8 cellular contexts compared by ENCODE assay signal in genomic region chr4:128287159-128287870, GRCh38. TPM values are rescaled to one million over a fixed set of nuclear protein-coding genes. Genes with fewer than 3 reads are reported as not detected.
DNase-seq lines count a peak whose midpoint lies in the region; ATAC-seq, FAIRE-seq and TF ChIP-seq lines count a peak whose summit lies in the region.

Gene PGRMC2, minus strand, starts transcription at chr4:128287813. Its CDS starts 23 bp downstream, at chr4:128287790.

- TF ChIP-seq EP300 in K562 (IDR thresholded peaks at IDR 0.05; ENCODE audit: low read length), result no peak

- H3K4me3 ChIP-seq in HEK293 (ENCODE audit: low read depth, low read length) (peak within 1 kb of the TSS; percentile 87), K562 (peak within 1 kb of the TSS; percentile 59), skin epidermis (peak within 1 kb of the TSS; percentile 66 to 95 (median 82))

- DNase-seq in NCI-H146 (lab: John Stamatoyannopoulos, UW) (peak; percentile 65), NCI-H146 treated with DMSO at 0.1 percent for 48 hours (lab: John Stamatoyannopoulos, UW; ENCODE audit: unreplicated experiment) (no peak), NCI-H82 treated with DMSO at 0.1 percent for 48 hours (lab: John Stamatoyannopoulos, UW; ENCODE audit: unreplicated experiment) (peak; percentile 2), K562 (ENCODE audit: extremely low read depth in 1 of 4, low spot score in 3 of 4) (peak; percentile 29 to 50 (median 34)), iPS-NIHi7 (ENCODE audit: extremely low spot score) (peak; percentile 45), NCI-H1930 (lab: John Stamatoyannopoulos, UW) (no peak)

- no peaks in the 10 kb centered on the region for H3K27me3 ChIP-seq in K562 (ENCODE audit: control insufficient read depth in 2 of 2, insufficient read depth in 2 of 2, low read length in 2 of 2)

- CTCF ChIA-PET in HEK293 (lab: Yijun Ruan, JAX) (interaction anchor here (0.6 kb wide), 2 partner anchors 35 to 264 kb away, joined by 3 to 4 read pairs; no protein-coding TSS in a partner anchor), K562 (lab: Yijun Ruan, JAX; ENCODE audit: low intra/inter-chr PET ratio) (no interaction called here)

- ATAC-seq in K562, result peak; percentile 12

- H3K4me2 ChIP-seq in K562 (ENCODE audit: insufficient read depth, low read length), result peak within 1 kb of the TSS; percentile 96

- intact Hi-C loops in K562 (cut with micrococcal nuclease), result loop anchor here (5.0 to 10.0 kb wide), 5 partner anchors 223 to 810 kb away; partner anchors contain the start of genes C4orf33 and LARP1B

- H3K9ac ChIP-seq in K562 (ENCODE audit: insufficient read depth in 1 of 2, low read depth in 2 of 2, low read length in 2 of 2), result peak within 1 kb of the TSS; percentile 91 to 97

- peaks cover 74% of the 10 kb centered on the region for H3K79me2 ChIP-seq in K562 (ENCODE audit: control insufficient read depth, insufficient read depth, low read length)

- H4K20me1 ChIP-seq in K562 (replicated peaks; ENCODE audit: control insufficient read depth, insufficient read depth, low read length), result 0 out of 2 replicates have a peak, but pooled peaks cover 5% of the 10 kb centered on the region

- no peaks in the 10 kb centered on the region for H3K9me1 ChIP-seq in K562 (ENCODE audit: control insufficient read depth, insufficient read depth, low read length)

- WGBS in K562 (ENCODE audit: insufficient coverage, low coverage, missing lambda C conversion rate), result under 1% methylated on average over 37 of the region's 65 CpGs

- H3K27ac ChIP-seq in HEK293 (ENCODE audit: extremely low read depth, low read depth, low read length), result peak within 1 kb of the TSS; percentile 84
- H3K27ac ChIP-seq in K562 (ENCODE audit: extremely low read depth, low read depth, low read length), result peak within 1 kb of the TSS; percentile 89
- H3K27ac ChIP-seq in skin epidermis, result peak within 1 kb of the TSS; percentile 90 to 99 (median 96)

- FAIRE-seq in K562 (lab: Jason Lieb, UNC), result no peak

- in situ Hi-C loops in K562 (cut with MboI), result no loop called here

- TF ChIP-seq POLR2A in K562 (conservative IDR thresholded peaks at IDR 0.05), result no peak; the same call in 1 of the 2 replicates

- POLR2A ChIA-PET in HEK293 (lab: Yijun Ruan, JAX), result interaction anchor here (0.6 to 1.5 kb wide), 5 partner anchors 11 to 322 kb away, joined by 3 to 4 read pairs (median 3); partner anchors contain the start of genes ABHD18, LARP1B and MFSD8
- POLR2A ChIA-PET in K562 (lab: Yijun Ruan, JAX), result interaction anchor here (0.6 to 1.6 kb wide), 5 partner anchors 11 to 1022 kb away, joined by 3 to 7 read pairs (median 4); no protein-coding TSS in a partner anchor

- H2AFZ ChIP-seq in K562 (ENCODE audit: low read depth, low read length), result peak within 1 kb of the TSS; percentile 80

- no peak for TF ChIP-seq RAD21 in K562 (CRISPR knock-in tag; conservative IDR thresholded peaks at IDR 0.05 in 1 of 2, IDR thresholded peaks at IDR 0.05 in 1 of 2)

- H3K9me3 ChIP-seq in HEK293 (ENCODE audit: control insufficient read depth, insufficient read depth, low read depth, low read length) (no peaks in the 10 kb centered on the region), K562 (replicated peaks; ENCODE audit: control insufficient read depth, insufficient read depth, low read depth, low read length) (no peaks in the 10 kb centered on the region)

- H3K36me3 ChIP-seq in HEK293 (ENCODE audit: control insufficient read depth in 2 of 2, insufficient read depth in 1 of 2, low read length in 2 of 2), result no peaks in the 10 kb centered on the region
- peaks cover 20% of the 10 kb centered on the region; the same call in 2 of the 3 replicates for H3K36me3 ChIP-seq in K562 (ENCODE audit: control insufficient read depth, insufficient read depth, low read length)

- TF ChIP-seq CTCF in HEK293 (tag by site-specific recombination; IDR thresholded peaks at IDR 0.05) (no peak), K562 (IDR thresholded peaks at IDR 0.05 in 2 of 3, conservative IDR thresholded peaks at IDR 0.05 in 1 of 3; ENCODE audit: insufficient read depth in 2 of 3, low read depth in 1 of 3, low read length in 3 of 3) (no peak)

- no peaks in the 10 kb centered on the region; the same call in 1 of the 2 replicates for H3K4me1 ChIP-seq in HEK293 (ENCODE audit: control insufficient read depth, insufficient read depth, low read length)
- H3K4me1 ChIP-seq in K562 (replicated peaks in 1 of 2; ENCODE audit: control insufficient read depth in 2 of 2, insufficient read depth in 2 of 2, low read length in 2 of 2), result peaks cover 4 to 28% of the 10 kb centered on the region in 2 experiments

- BruUV-seq in K562 (replicated peaks; lab: Mats Ljungman, UMichigan), result no TSS peak

TF ChIP-seq in HEK293, 187 proteins besides CTCF, POLR2A, EP300 and RAD21 (continues in another document):
- TF ChIP-seq ZNF555 (tag by site-specific recombination; conservative IDR thresholded peaks at IDR 0.05) (no peak), PATZ1 (tag by site-specific recombination; IDR thresholded peaks at IDR 0.05) (peak; percentile 28), FEZF1 (tag by site-specific recombination; IDR thresholded peaks at IDR 0.05) (peak; percentile 17; the same call in 1 of the 2 replicates), ZFHX2 (tag by site-specific recombination; conservative IDR thresholded peaks at IDR 0.05) (peak; percentile 22; the same call in 1 of the 2 replicates), MZF1 (tag by site-specific recombination; IDR thresholded peaks at IDR 0.05; ENCODE audit: borderline replicate concordance) (no peak), GLIS1 (tag by site-specific recombination; IDR thresholded peaks at IDR 0.05) (0 out of 2 replicates have a peak, but pooled peaks have one; percentile 25), KLF8 (tag by site-specific recombination; IDR thresholded peaks at IDR 0.05) (peak; percentile 15; the same call in 1 of the 2 replicates)

TF ChIP-seq in K562, 482 proteins besides CTCF, POLR2A, EP300 and RAD21 (continues in another document):
- TF ChIP-seq KAT7 (CRISPR knock-in tag; IDR thresholded peaks at IDR 0.05; ENCODE audit: borderline replicate concordance) (no peak), ZNF395 (CRISPR knock-in tag; IDR thresholded peaks at IDR 0.05) (0 out of 2 replicates have a peak, but pooled peaks have one; percentile 21), ADNP (tag; IDR thresholded peaks at IDR 0.05) (no peak), GATAD2B (IDR thresholded peaks at IDR 0.05; ENCODE audit: borderline replicate concordance) (no peak), TAF1 (IDR thresholded peaks at IDR 0.05; ENCODE audit: control insufficient read depth, extremely low read depth, insufficient read depth, low read length, severe bottlenecking) (peak; percentile 79), OTX1 (CRISPR knock-in tag; IDR thresholded peaks at IDR 0.05) (no peak), KLF1 (tag; IDR thresholded peaks at IDR 0.05) (no peak), RB1 (IDR thresholded peaks at IDR 0.05; ENCODE audit: low read depth) (0 out of 2 replicates have a peak, but pooled peaks have one; percentile 29), MXD1 (CRISPR knock-in tag; IDR thresholded peaks at IDR 0.05; ENCODE audit: borderline replicate concordance, poor library complexity, severe bottlenecking) (no peak), MYBL2 (IDR thresholded peaks at IDR 0.05; ENCODE audit: low read depth) (no peak), MYBL2 (CRISPR knock-in tag; IDR thresholded peaks at IDR 0.05; ENCODE audit: borderline replicate concordance) (no peak)

RNA-seq across cellular contexts. Expression of gene PGRMC2, which starts in this region (rescaled TPM):
- total RNA-seq in K562 (2011; cell fraction: chromatin; rRNA removed; ENCODE audit: low replicate concordance), result 14.0 and 45.2 TPM in 2 replicates
- 14.8 and 16.2 TPM in 2 replicates for total RNA-seq in K562 (2011; cell fraction: nucleolus; rRNA removed)
- 30.2 and 51.7 TPM in 2 replicates for total RNA-seq in K562 (2011; cell fraction: nucleoplasm; rRNA removed)
- total RNA-seq in K562 (2014; rRNA removed) (12.4 and 14.8 TPM in 2 replicates), K562 (2014; rRNA removed; fragmentation: Illumina TruSeq; extraction: Trizol) (27.6 and 32.8 TPM in 2 replicates), K562 (2015; rRNA removed; fragmentation: Illumina TruSeq; extraction: Trizol) (18.3 and 19.3 TPM in 2 replicates), K562 (2021) (52.4 and 56.2 TPM in 2 replicates)
- polyA plus RNA-seq in K562 (2011; rRNA removed) (20.4 and 21.8 TPM in 2 replicates), K562 (2014; fragmentation: Illumina TruSeq; extraction: Trizol) (72.0 and 81.3 TPM in 2 replicates), K562 (2014; fragmentation: Nextera tagmentation; extraction: Ambion mirVana) (10 to 100 TPM; 17.1 to 22.7 TPM), K562 (2014; rRNA removed) (31.9 and 34.1 TPM in 2 replicates)
- polyA plus RNA-seq in K562 (2011; cell fraction: cytosol; rRNA removed), result 2.6 and 6.2 TPM in 2 replicates
- polyA plus RNA-seq in K562 (2011; cell fraction: nucleus; rRNA removed), result 7.7 and 11.3 TPM in 2 replicates
- 37.6 and 55.2 TPM in 2 replicates for polyA plus RNA-seq in K562 (2012)
- 6.1 and 9.1 TPM in 2 replicates for polyA minus RNA-seq in K562 (2011; rRNA and poly(A)+ RNA removed)
- polyA minus RNA-seq in K562 (2011; cell fraction: cytosol; rRNA and poly(A)+ RNA removed), result 8.3 and 8.4 TPM in 2 replicates
- 5.3 and 8.4 TPM in 2 replicates for polyA minus RNA-seq in K562 (2011; cell fraction: nucleus; rRNA and poly(A)+ RNA removed)

Comparison
In these comparisons a context has a peak if more than half of its experiments do, and no peak if none do; other contexts are left out.
1. DNase-seq: peak in NCI-H146 (single experiment), NCI-H82 treated with DMSO at 0.1 percent for 48 hours (single experiment), K562 (4 of 4) and iPS-NIHi7 (single experiment); none in NCI-H146 treated with DMSO at 0.1 percent for 48 hours (single experiment) and NCI-H1930 (0 of 2).
2. Peak in every context shown above with its lines, with median percentiles within 50 percentile points of each other: H3K27ac ChIP-seq and H3K4me3 ChIP-seq.